26 cellular contexts compared by ENCODE assay signal in the genomic region with DNA sequence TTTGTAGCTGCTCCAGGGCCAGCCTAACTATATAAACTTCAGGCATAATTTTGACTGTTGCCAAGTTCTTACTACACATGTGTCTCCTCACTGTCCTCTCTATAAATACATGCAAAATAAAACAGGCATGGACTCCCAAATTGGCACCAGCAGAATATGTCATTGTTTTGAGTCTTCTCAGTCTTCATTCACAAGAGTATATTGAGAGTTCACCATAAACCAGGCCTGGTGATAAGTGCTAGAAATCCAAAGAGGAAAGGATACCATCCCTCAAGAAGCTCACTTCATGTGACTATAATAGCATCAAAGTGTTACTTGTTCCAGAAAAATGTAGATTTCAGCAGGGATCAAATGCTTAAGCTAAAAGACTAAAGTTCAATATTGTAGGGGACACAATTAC. TPM values are rescaled to one million over a fixed set of nuclear protein-coding genes. Genes with fewer than 3 reads are reported as not detected.
"Had no signal": no experiment of that assay in that cellular context is flagged by ENCODE, and none has a peak within 500 bp of the region (broad histone marks: within the 10 kb centered on the region; RNA-seq: fewer than 3 reads in every experiment).

No MANE protein-coding gene starts in this region.

- H3K4me2 ChIP-seq: hepatocyte had no signal

- H3K27ac ChIP-seq: foreskin keratinocyte, hepatocyte, prostate gland, thoracic aorta, upper lobe of left lung had no signal

- H3K4me1 ChIP-seq: foreskin keratinocyte, prostate gland had no signal

- H3K36me3 ChIP-seq: prostate gland, thoracic aorta, upper lobe of left lung had no signal

- H3K27ac Mint-ChIP-seq: activated CD4-positive, alpha-beta memory T cell treated with anti-CD3 and anti-CD28 coated beads, Interleukin-2, amount 10 ng/mL, durations not matched to agents 7 days and 5 days; activated CD4-positive, alpha-beta T cell treated with anti-CD3 and anti-CD28 coated beads, Interleukin-2, amount 10 ng/mL, durations not matched to agents 24 days and 14 days; activated naive CD4-positive, alpha-beta T cell treated with anti-CD3 and anti-CD28 coated beads for 36 hours; activated naive CD8-positive, alpha-beta T cell treated with anti-CD3 and anti-CD28 coated beads, Interleukin-2, amount 10 ng/mL, durations not matched to agents 7 days and 5 days; activated T-cell treated with anti-CD3 and anti-CD28 coated beads, Interleukin-2, amount 50 U/mL, for 72 hours; nephron; stimulated activated naive B cell treated with anti-CD40 and anti-IgM and Interleukin-4, amounts not matched to agents 10 μg/mL and 1 μg/mL and 100 μg/mL, for 72 hours had no signal

- H3K4me3 ChIP-seq: hepatocyte, prostate gland, thoracic aorta, upper lobe of left lung had no signal

- H3K36me3 Mint-ChIP-seq: stimulated activated naive B cell treated with anti-CD40 and anti-IgM and Interleukin-4, amounts not matched to agents 10 μg/mL and 1 μg/mL and 100 μg/mL, for 72 hours had no signal

- H3K9me3 ChIP-seq: prostate gland, thoracic aorta, upper lobe of left lung had no signal

- H3K9me3 Mint-ChIP-seq: activated CD4-positive, alpha-beta memory T cell treated with anti-CD3 and anti-CD28 coated beads, Interleukin-2, amount 10 ng/mL, durations not matched to agents 7 days and 5 days; activated CD4-positive, alpha-beta T cell treated with anti-CD3 and anti-CD28 coated beads, Interleukin-2, amount 10 ng/mL, durations not matched to agents 24 days and 14 days; activated naive CD4-positive, alpha-beta T cell treated with anti-CD3 and anti-CD28 coated beads for 36 hours; activated naive CD8-positive, alpha-beta T cell treated with anti-CD3 and anti-CD28 coated beads, Interleukin-2, amount 10 ng/mL, durations not matched to agents 7 days and 5 days; activated T-cell treated with anti-CD3 and anti-CD28 coated beads, Interleukin-2, amount 50 U/mL, for 72 hours; nephron; stimulated activated naive B cell treated with anti-CD40 and anti-IgM and Interleukin-4, amounts not matched to agents 10 μg/mL and 1 μg/mL and 100 μg/mL, for 72 hours had no signal

- H3K27me3 ChIP-seq: hepatocyte, upper lobe of left lung had no signal

- ATAC-seq: activated CD4-positive, CD25-positive, alpha-beta regulatory T cell treated with anti-CD3 and anti-CD28 coated beads, Interleukin-2, amount 50 U/mL, for 24 hours; activated T-cell treated with anti-CD3 and anti-CD28 coated beads, Interleukin-2, amount 50 U/mL, for 72 hours; foreskin keratinocyte; left cardiac atrium; stimulated activated naive B cell treated with anti-CD40 and anti-IgM and Interleukin-4, amounts not matched to agents 10 μg/mL and 1 μg/mL and 100 μg/mL, for 72 hours had no signal

- H2AFZ ChIP-seq: hepatocyte had no signal

- H3K4me3 Mint-ChIP-seq: activated CD4-positive, alpha-beta memory T cell treated with anti-CD3 and anti-CD28 coated beads, Interleukin-2, amount 10 ng/mL, durations not matched to agents 7 days and 5 days; activated CD4-positive, alpha-beta T cell treated with anti-CD3 and anti-CD28 coated beads, Interleukin-2, amount 10 ng/mL, durations not matched to agents 24 days and 14 days; activated naive CD4-positive, alpha-beta T cell treated with anti-CD3 and anti-CD28 coated beads for 36 hours; activated naive CD8-positive, alpha-beta T cell treated with anti-CD3 and anti-CD28 coated beads, Interleukin-2, amount 10 ng/mL, durations not matched to agents 7 days and 5 days; activated T-cell treated with anti-CD3 and anti-CD28 coated beads, Interleukin-2, amount 50 U/mL, for 72 hours; nephron; stimulated activated naive B cell treated with anti-CD40 and anti-IgM and Interleukin-4, amounts not matched to agents 10 μg/mL and 1 μg/mL and 100 μg/mL, for 72 hours had no signal

- H3K79me2 ChIP-seq: hepatocyte had no signal

- H3K4me1 Mint-ChIP-seq: activated CD4-positive, alpha-beta memory T cell treated with anti-CD3 and anti-CD28 coated beads, Interleukin-2, amount 10 ng/mL, durations not matched to agents 7 days and 5 days; activated CD4-positive, alpha-beta T cell treated with anti-CD3 and anti-CD28 coated beads, Interleukin-2, amount 10 ng/mL, durations not matched to agents 24 days and 14 days; activated naive CD8-positive, alpha-beta T cell treated with anti-CD3 and anti-CD28 coated beads, Interleukin-2, amount 10 ng/mL, durations not matched to agents 7 days and 5 days had no signal

- H3K27me3 Mint-ChIP-seq: activated CD4-positive, alpha-beta memory T cell treated with anti-CD3 and anti-CD28 coated beads, Interleukin-2, amount 10 ng/mL, durations not matched to agents 7 days and 5 days; activated CD4-positive, alpha-beta T cell treated with anti-CD3 and anti-CD28 coated beads, Interleukin-2, amount 10 ng/mL, durations not matched to agents 24 days and 14 days; activated naive CD8-positive, alpha-beta T cell treated with anti-CD3 and anti-CD28 coated beads, Interleukin-2, amount 10 ng/mL, durations not matched to agents 7 days and 5 days had no signal

- DNase-seq: activated CD4-positive, alpha-beta memory T cell treated with anti-CD3 and anti-CD28 coated beads, Interleukin-2, amount 10 ng/mL, durations not matched to agents 7 days and 5 days; activated CD4-positive, alpha-beta T cell treated with anti-CD3 and anti-CD28 coated beads, Interleukin-2, amount 10 ng/mL, durations not matched to agents 24 days and 14 days; activated effector memory CD4-positive, alpha-beta T cell treated with Interleukin-2 at 50 U/mL for 16 hours; activated naive CD4-positive, alpha-beta T cell treated with anti-CD3 and anti-CD28 coated beads for 36 hours; activated naive CD8-positive, alpha-beta T cell treated with anti-CD3 and anti-CD28 coated beads, Interleukin-2, amount 10 ng/mL, durations not matched to agents 7 days and 5 days; activated T-cell treated with anti-CD3 and anti-CD28 coated beads, Interleukin-2, amount 50 U/mL, for 72 hours; amniotic stem cell; cortex of kidney; effector CD4-positive, alpha-beta T cell; foreskin keratinocyte; islet precursor cell; left cardiac atrium; midbrain; stimulated activated CD4-positive, alpha-beta T cell treated with anti-CD3 and anti-CD28 coated beads, Interleukin-2, amount 100 ng/mL, for 48 hours; stimulated activated CD8-positive, alpha-beta memory T cell treated with anti-CD3 and anti-CD28 coated beads, Interleukin-4, amount 100 ng/mL, for 48 hours; stimulated activated naive B cell treated with anti-CD40 and anti-IgM and Interleukin-4, amounts not matched to agents 10 μg/mL and 1 μg/mL and 100 μg/mL, for 72 hours; SW 1271; T-helper 2 cell; upper lobe of left lung had no signal

- FAIRE-seq: bronchial epithelial cell had no signal

RNA-seq across cellular contexts. Expression of a gene that starts 13.7 kb away (rescaled TPM):
- total RNA-seq: bronchial epithelial cell, left cardiac atrium, osteocyte, prostate gland, upper lobe of left lung had no signal
